9 cellular contexts compared by ENCODE assay signal in genomic region chr21:44911384-44912157, GRCh38. TPM values are rescaled to one million over a fixed set of nuclear protein-coding genes. Genes with fewer than 3 reads are reported as not detected.
DNase-seq lines count a peak whose midpoint lies in the region; ATAC-seq and TF ChIP-seq lines count a peak whose summit lies in the region.
"Had no signal": no experiment of that assay in that cellular context is flagged by ENCODE, and none has a peak within 500 bp of the region (broad histone marks: within the 10 kb centered on the region; RNA-seq: fewer than 3 reads in every experiment).

No MANE protein-coding gene starts in this region.

- peak overlapping the region; percentile 12 for H3K4me2 ChIP-seq in mammary epithelial cell (ENCODE audit: insufficient read depth, low read depth, low read length)

- peak; percentile 44 to 82 (median 75) for DNase-seq in CD8-positive, alpha-beta memory T cell
- DNase-seq in T-helper 9 cell (peak; percentile 48), mammary epithelial cell (peak; percentile 69), memory B cell (ENCODE audit: low spot score in 2 of 2) (no peak), thyroid gland (peak; percentile 86 to 87), NCI-H446 treated with DMSO at 0.1 percent for 48 hours (lab: John Stamatoyannopoulos, UW) (no peak), MV-4-11 (lab: John Stamatoyannopoulos, UW) (no peak)

- no peaks in the 10 kb centered on the region for H4K20me1 ChIP-seq in mammary epithelial cell (ENCODE audit: insufficient read depth, low read length)

- TF ChIP-seq CTCF in mammary epithelial cell (conservative IDR thresholded peaks at IDR 0.05 in 1 of 2, IDR thresholded peaks at IDR 0.05 in 1 of 2; ENCODE audit: extremely low read depth in 1 of 2, insufficient read depth in 1 of 2, low read depth in 1 of 2, low read length in 2 of 2): peak; percentile 65 to 82
- peak in 1 of 6 experiments; percentile 23 for TF ChIP-seq CTCF in thyroid gland (IDR thresholded peaks at IDR 0.05)

- no peak overlapping the region for H3K9ac ChIP-seq in mammary epithelial cell (ENCODE audit: insufficient read depth, low read length)

- intact Hi-C loops in mammary epithelial cell (cut with micrococcal nuclease) (no loop called here), thyroid gland (cut with DNase I) (no loop called here)

- H3K4me3 Mint-ChIP-seq in CD8-positive, alpha-beta memory T cell: peak overlapping the region; percentile 56 to 89 (median 78)
- H3K4me3 Mint-ChIP-seq in memory B cell: peak overlapping the region; percentile 60

- CTCF ChIA-PET in CD8-positive, alpha-beta memory T cell (lab: Charles Lee): interaction anchor here (0.7 to 12.5 kb wide), 8 partner anchors 8 to 401 kb away, joined by 3 to 219 read pairs (median 3); partner anchors contain the start of genes ITGB2 and PTTG1IP
- CTCF ChIA-PET in mammary epithelial cell (lab: Charles Lee; ENCODE audit: low non-redundant PET): no interaction called here

- no peaks in the 10 kb centered on the region for H3K27me3 Mint-ChIP-seq in CD8-positive, alpha-beta memory T cell
- no peaks in the 10 kb centered on the region for H3K27me3 Mint-ChIP-seq in memory B cell

- H3K27ac Mint-ChIP-seq in CD8-positive, alpha-beta memory T cell: peak overlapping the region; percentile 82 to 99 (median 93)
- H3K27ac Mint-ChIP-seq in memory B cell: peak overlapping the region; percentile 48

- peaks cover 95% of the 10 kb centered on the region for H3K4me1 ChIP-seq in CD8-positive, alpha-beta memory T cell (ENCODE audit: insufficient read depth, low read length)
- peaks cover 17% of the 10 kb centered on the region for H3K4me1 ChIP-seq in mammary epithelial cell (ENCODE audit: insufficient read depth, low read length)
- peaks cover 8 to 25% of the 10 kb centered on the region in 2 donors for H3K4me1 ChIP-seq in thyroid gland

- TF ChIP-seq RAD21 in Ishikawa (IDR thresholded peaks at IDR 0.05; ENCODE audit: low read depth): peak; percentile 66; the same call in 1 of the 2 replicates

- TF ChIP-seq EP300 in Ishikawa (IDR thresholded peaks at IDR 0.05; ENCODE audit: borderline replicate concordance): no peak

- peaks cover 57 to 77% (median 65%) of the 10 kb centered on the region in 3 donors for H3K4me1 Mint-ChIP-seq in CD8-positive, alpha-beta memory T cell
- H3K4me1 Mint-ChIP-seq in memory B cell: peaks cover 35% of the 10 kb centered on the region

- no peaks in the 10 kb centered on the region for H3K79me2 ChIP-seq in mammary epithelial cell (ENCODE audit: insufficient read depth, low read length)

- H3K36me3 ChIP-seq in CD8-positive, alpha-beta memory T cell (ENCODE audit: insufficient read depth, low read length): peaks cover 21% of the 10 kb centered on the region
- H3K36me3 ChIP-seq in mammary epithelial cell (ENCODE audit: insufficient read depth, low read length): no peaks in the 10 kb centered on the region
- H3K36me3 ChIP-seq in thyroid gland: no peaks in the 10 kb centered on the region

- peak overlapping the region; percentile 68 for H2AFZ ChIP-seq in mammary epithelial cell (ENCODE audit: low read depth, low read length)

- no TSS peak for BruUV-seq in mammary epithelial cell (replicated peaks; lab: Mats Ljungman, UMichigan)

- POLR2A ChIA-PET in CD8-positive, alpha-beta memory T cell (lab: Charles Lee): interaction anchor here (1.0 to 5.4 kb wide), 6 partner anchors 8 to 38 kb away, joined by 4 to 72 read pairs (median 8); partner anchors contain the start of genes ITGB2 and PTTG1IP

- H3K9me3 Mint-ChIP-seq in CD8-positive, alpha-beta memory T cell: no peaks in the 10 kb centered on the region
- no peaks in the 10 kb centered on the region for H3K9me3 Mint-ChIP-seq in memory B cell

- peak overlapping the region; percentile 53 for H3K27ac ChIP-seq in CD8-positive, alpha-beta memory T cell (ENCODE audit: low read depth, low read length)
- H3K27ac ChIP-seq in mammary epithelial cell (ENCODE audit: insufficient read depth, low read depth, low read length) (peak overlapping the region; percentile 2), thyroid gland (peak overlapping the region in 2 of 3 donors; percentile 50 to 58)

- H3K4me3 ChIP-seq in CD8-positive, alpha-beta memory T cell (ENCODE audit: low read length): peak overlapping the region; percentile 47
- H3K4me3 ChIP-seq in mammary epithelial cell (replicated peaks in 1 of 3; ENCODE audit: insufficient read depth in 1 of 3, low read depth in 2 of 3, low read length in 3 of 3) (no peak overlapping the region), thyroid gland (replicated peaks in 1 of 3) (no peak overlapping the region)

- TF ChIP-seq POLR2A in thyroid gland (IDR thresholded peaks at IDR 0.05): no peak

- peaks cover 3 to 28% (median 11%) of the 10 kb centered on the region in 3 donors for H3K36me3 Mint-ChIP-seq in CD8-positive, alpha-beta memory T cell
- H3K36me3 Mint-ChIP-seq in memory B cell: peaks cover 9% of the 10 kb centered on the region

- H3K27me3 ChIP-seq in CD8-positive, alpha-beta memory T cell (ENCODE audit: insufficient read depth, low read length, poor library complexity, severe bottlenecking): no peaks in the 10 kb centered on the region
- no peaks in the 10 kb centered on the region for H3K27me3 ChIP-seq in mammary epithelial cell (ENCODE audit: insufficient read depth, low read length)
- no peaks in the 10 kb centered on the region for H3K27me3 ChIP-seq in thyroid gland

- peak; percentile 48 for ATAC-seq in memory B cell (ENCODE audit: low read depth)

- no peaks in the 10 kb centered on the region for H3K9me3 ChIP-seq in CD8-positive, alpha-beta memory T cell (ENCODE audit: low read length)
- no peaks in the 10 kb centered on the region for H3K9me3 ChIP-seq in mammary epithelial cell (replicated peaks; ENCODE audit: insufficient read depth, low read length)
- no peaks in the 10 kb centered on the region for H3K9me3 ChIP-seq in thyroid gland

- dilution Hi-C loops in mammary epithelial cell (cut with HindIII; ENCODE audit: low sequenced_read_pairs): no loop called here

- in situ Hi-C loops in mammary epithelial cell (cut with MboI; ENCODE audit: low sequenced_read_pairs in 2 of 2): no loop called here

- 17% methylated on average over 14 of the region's 19 CpGs for WGBS in mammary epithelial cell (ENCODE audit: low coverage, missing lambda C conversion rate)
- WGBS in thyroid gland, 2 donors: 49 to 53% methylated on average over 7 to 10 of the region's 19 CpGs

TF ChIP-seq in Ishikawa, 13 proteins besides CTCF, POLR2A, EP300 and RAD21:
- TF ChIP-seq EGR1 (IDR thresholded peaks at IDR 0.05) (no peak), USF1 (IDR thresholded peaks at IDR 0.05) (peak; percentile 44; the same call in 1 of the 2 replicates), NFIC (IDR thresholded peaks at IDR 0.05) (peak; percentile 91)
TF ChIP-seq in Ishikawa: peak in this region for 2.

RNA-seq across cellular contexts. Expression of gene ITGB2, which starts 9.1 kb away (rescaled TPM):
- 100 to 1,000 TPM; 159 to 165 TPM for total RNA-seq in CD8-positive, alpha-beta memory T cell
- 847 TPM for polyA plus RNA-seq in CD8-positive, alpha-beta memory T cell
- total RNA-seq in mammary epithelial cell (1 to 10 TPM in 1 of 2 donors, not detected in 1; 2.7 TPM), thyroid gland (10 to 100 TPM; 18.4 to 79.4 (median 27.5) TPM)
- polyA plus RNA-seq in mammary epithelial cell: 1.8 TPM
- polyA minus RNA-seq in mammary epithelial cell: not detected
- total RNA-seq: fibroblast of lung had no signal

RNA-seq across cellular contexts. Expression of gene SLX9, which starts 28.3 kb away (rescaled TPM):
- total RNA-seq in CD8-positive, alpha-beta memory T cell: 10 to 100 TPM; 68.1 to 71.1 TPM
- polyA plus RNA-seq in CD8-positive, alpha-beta memory T cell: 14.3 TPM
- 10 to 100 TPM; 17.3 to 53.2 TPM for total RNA-seq in mammary epithelial cell
- polyA plus RNA-seq in mammary epithelial cell: 31.0 TPM
- polyA minus RNA-seq in mammary epithelial cell: 8.7 TPM
- 10 to 100 TPM in 3 of 4 donors, 1 to 10 TPM in 1; 4.8 to 19.1 (median 11.2) TPM for total RNA-seq in thyroid gland

RNA-seq across cellular contexts. Expression of gene PTTG1IP, which starts 38.1 kb away (rescaled TPM):
- 10 to 100 TPM; 48.2 to 50.8 TPM for total RNA-seq in CD8-positive, alpha-beta memory T cell
- 69.8 TPM for polyA plus RNA-seq in CD8-positive, alpha-beta memory T cell
- 100 to 1,000 TPM; 131 to 269 TPM for total RNA-seq in mammary epithelial cell
- polyA plus RNA-seq in mammary epithelial cell: 146 TPM
- polyA minus RNA-seq in mammary epithelial cell: 174 TPM
- 100 to 1,000 TPM; 256 to 374 (median 309) TPM for total RNA-seq in thyroid gland

Comparison
In these comparisons a context has a peak if more than half of its experiments do, and no peak if none do; other contexts are left out.
1. DNase-seq: peak in CD8-positive, alpha-beta memory T cell (5 of 5), T-helper 9 cell (single experiment), mammary epithelial cell (single experiment) and thyroid gland (2 of 2); none in memory B cell (0 of 2), NCI-H446 treated with DMSO at 0.1 percent for 48 hours (single experiment) and MV-4-11 (single experiment).
2. H3K27ac ChIP-seq: peak in every context shown above with its lines; median percentile 54 in thyroid gland; 53 in CD8-positive, alpha-beta memory T cell; 2 in mammary epithelial cell.
3. RNA of gene ITGB2, which starts 9.1 kb away (total RNA-seq): 159 to 165 TPM in CD8-positive, alpha-beta memory T cell and 18.4 to 79.4 TPM in thyroid gland; 2.7 TPM in mammary epithelial cell; every median in the first group is over 4 times any median in the second.